8 cellular contexts compared by ENCODE assay signal in the genomic region with DNA sequence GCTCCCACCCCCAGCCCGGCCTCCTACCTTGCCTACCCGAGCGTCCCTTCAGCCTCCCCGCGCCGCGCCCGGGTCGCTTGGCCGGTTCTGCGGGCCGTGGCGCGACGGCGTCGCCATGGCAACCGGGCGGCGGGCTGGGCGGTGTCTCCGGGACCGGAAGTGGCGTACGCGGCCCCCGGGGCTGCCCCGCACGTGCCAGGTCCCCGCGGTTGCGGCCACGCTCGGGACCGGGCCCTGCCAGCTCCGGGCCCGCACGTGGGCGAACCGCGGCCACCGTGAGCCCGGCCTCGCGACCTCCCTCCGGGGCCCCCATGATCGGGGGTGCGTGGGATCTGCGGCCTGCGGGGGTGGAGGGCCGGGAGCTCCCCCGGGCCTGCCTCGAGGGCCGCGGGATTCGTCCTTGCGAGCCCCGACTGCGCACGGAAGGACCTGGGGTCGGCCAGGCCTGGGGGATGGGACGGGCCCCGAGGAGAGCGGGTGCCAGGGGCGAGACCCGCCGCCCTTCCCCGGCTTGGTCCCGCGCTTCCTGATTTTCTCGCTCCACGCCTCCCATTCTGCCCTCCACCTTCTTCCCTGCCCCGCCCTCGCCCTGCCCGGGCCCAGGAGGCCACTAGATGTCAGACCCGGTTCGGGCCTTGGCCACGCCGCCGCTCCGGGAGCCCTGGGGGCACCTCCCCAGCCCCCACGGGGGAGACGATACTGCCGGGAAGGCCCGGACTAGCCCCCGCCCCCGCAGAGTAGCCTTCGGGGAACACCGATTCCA. TPM values are rescaled to one million over a fixed set of nuclear protein-coding genes. Genes with fewer than 3 reads are reported as not detected.
DNase-seq lines count a peak whose midpoint lies in the region; ATAC-seq and TF ChIP-seq lines count a peak whose summit lies in the region.

A gene with protein sequence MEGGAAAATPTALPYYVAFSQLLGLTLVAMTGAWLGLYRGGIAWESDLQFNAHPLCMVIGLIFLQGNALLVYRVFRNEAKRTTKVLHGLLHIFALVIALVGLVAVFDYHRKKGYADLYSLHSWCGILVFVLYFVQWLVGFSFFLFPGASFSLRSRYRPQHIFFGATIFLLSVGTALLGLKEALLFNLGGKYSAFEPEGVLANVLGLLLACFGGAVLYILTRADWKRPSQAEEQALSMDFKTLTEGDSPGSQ (minus strand): TSS at position 89 of the 763 bp plus-strand sequence. CDS start 8,759 bp downstream, outside the sequence.

- H3K4me1 Mint-ChIP-seq in activated CD4-positive, alpha-beta memory T cell treated with anti-CD3 and anti-CD28 coated beads for 36 hours (ENCODE audit: low read depth) = peaks cover 36% of the 10 kb centered on the region

- no peaks in the 10 kb centered on the region for H3K79me2 ChIP-seq in mesendoderm (ENCODE audit: control insufficient read depth, insufficient read depth, low read length)

- CTCF ChIA-PET in activated CD4-positive, alpha-beta memory T cell treated with anti-CD3 and anti-CD28 coated beads for 36 hours (lab: Charles Lee) = interaction anchor here (0.6 to 7.2 kb wide), 7 partner anchors 11 to 252 kb away, joined by 3 to 47 read pairs (median 13); a partner anchor contains a TSS

- H3K27ac Mint-ChIP-seq in activated CD4-positive, alpha-beta memory T cell treated with anti-CD3 and anti-CD28 coated beads for 36 hours = peak within 1 kb of the TSS; percentile 89

- POLR2A ChIA-PET in activated CD4-positive, alpha-beta memory T cell treated with anti-CD3 and anti-CD28 coated beads for 36 hours (lab: Charles Lee) = interaction anchor here (0.6 to 2.9 kb wide), 8 partner anchors 11 to 252 kb away, joined by 3 to 14 read pairs (median 4); a partner anchor contains a TSS

- no peaks in the 10 kb centered on the region for H3K36me3 Mint-ChIP-seq in activated CD4-positive, alpha-beta memory T cell treated with anti-CD3 and anti-CD28 coated beads for 36 hours

- no peaks in the 10 kb centered on the region for H3K9me3 Mint-ChIP-seq in activated CD4-positive, alpha-beta memory T cell treated with anti-CD3 and anti-CD28 coated beads for 36 hours

- H3K18ac ChIP-seq in mesendoderm (ENCODE audit: low read length) = peak within 1 kb of the TSS; percentile 98

- TF ChIP-seq POLR2A in GM18505 (IDR thresholded peaks at IDR 0.05; ENCODE audit: borderline replicate concordance, extremely low read depth, insufficient read depth, insufficient read length) = no peak

- peak within 1 kb of the TSS; percentile 70 for H3K4me3 Mint-ChIP-seq in activated CD4-positive, alpha-beta memory T cell treated with anti-CD3 and anti-CD28 coated beads for 36 hours

- H2BK5ac ChIP-seq in mesendoderm (ENCODE audit: low read length) = peak within 1 kb of the TSS; percentile 65

- intact Hi-C loops in activated CD4-positive, alpha-beta memory T cell treated with anti-CD3 and anti-CD28 coated beads for 36 hours (cut with micrococcal nuclease) = loop anchor here (2.0 to 5.0 kb wide), 2 partner anchors 32 to 251 kb away; no protein-coding TSS in a partner anchor

- H4K5ac ChIP-seq in mesendoderm (ENCODE audit: low read length) = peak within 1 kb of the TSS; percentile 5

- peaks cover 1% of the 10 kb centered on the region for H3K27me3 Mint-ChIP-seq in activated CD4-positive, alpha-beta memory T cell treated with anti-CD3 and anti-CD28 coated beads for 36 hours

- no peaks in the 10 kb centered on the region for H3K27me3 ChIP-seq in effector memory CD4-positive, alpha-beta T cell (replicated peaks; ENCODE audit: control insufficient read depth, insufficient read depth, low read length, poor library complexity, severe bottlenecking)
- no peaks in the 10 kb centered on the region for H3K27me3 ChIP-seq in mesendoderm (ENCODE audit: insufficient read depth, low read length, poor library complexity)

- peak within 1 kb of the TSS; percentile 63 for H3K4me3 ChIP-seq in effector memory CD4-positive, alpha-beta T cell (ENCODE audit: insufficient read depth, low read depth, low read length, poor library complexity, severe bottlenecking)
- H3K4me3 ChIP-seq in mesendoderm (ENCODE audit: low read length) = peak within 1 kb of the TSS; percentile 62

- peak within 1 kb of the TSS; percentile 97 for H3K4ac ChIP-seq in mesendoderm (ENCODE audit: low read depth, low read length)

- H2BK15ac ChIP-seq in mesendoderm (replicated peaks; ENCODE audit: low read depth) = peak within 1 kb of the TSS; percentile 2

- H2AK5ac ChIP-seq in mesendoderm (ENCODE audit: low read length) = peak within 1 kb of the TSS; percentile 68

- H2BK120ac ChIP-seq in mesendoderm (ENCODE audit: low read depth, low read length) = peak within 1 kb of the TSS; percentile 64

- peak within 1 kb of the TSS; percentile 99 for H3K27ac ChIP-seq in effector memory CD4-positive, alpha-beta T cell (ENCODE audit: insufficient read depth, low read length, poor library complexity, severe bottlenecking)
- peak within 1 kb of the TSS; percentile 88 for H3K27ac ChIP-seq in mesendoderm (ENCODE audit: low read depth, low read length)

- DNase-seq in A172 (ENCODE audit: low spot score) = no peak
- peak; percentile 60 for DNase-seq in NCI-H2227 treated with DMSO at 0.1 percent for 48 hours (lab: John Stamatoyannopoulos, UW)
- DNase-seq in activated CD4-positive, alpha-beta memory T cell treated with anti-CD3 and anti-CD28 coated beads for 36 hours = peak; percentile 81
- peak; percentile 58 to 68 (median 67) for DNase-seq in effector memory CD4-positive, alpha-beta T cell
- peak; percentile 81 for DNase-seq in mesendoderm
- DNase-seq in stimulated activated CD8-positive, alpha-beta memory T cell treated with anti-CD3 and anti-CD28 coated beads, Interleukin-15, amount 100 ng/mL, for 1 hour (ENCODE audit: low read depth) = peak; percentile 29

- H3K79me1 ChIP-seq in mesendoderm (ENCODE audit: low read length) = peaks cover 4% of the 10 kb centered on the region

- peak within 1 kb of the TSS; percentile 92 for H3K4me2 ChIP-seq in mesendoderm (ENCODE audit: low read length)

- H3K9me3 ChIP-seq in effector memory CD4-positive, alpha-beta T cell (ENCODE audit: control insufficient read depth, low read length) = no peaks in the 10 kb centered on the region

- peak within 1 kb of the TSS; percentile 85 for H3K9ac ChIP-seq in mesendoderm (ENCODE audit: low read length)

- no peaks in the 10 kb centered on the region for H3K36me3 ChIP-seq in effector memory CD4-positive, alpha-beta T cell (ENCODE audit: control insufficient read depth, insufficient read depth, low read length)
- H3K36me3 ChIP-seq in mesendoderm (ENCODE audit: control insufficient read depth, insufficient read depth, low read length) = no peaks in the 10 kb centered on the region

- WGBS in mesendoderm (ENCODE audit: extremely low coverage, insufficient coverage, low lambda C conversion rate) = no CpG with 5 or more reads among the region's 89 CpGs

- H3K4me1 ChIP-seq in effector memory CD4-positive, alpha-beta T cell (ENCODE audit: control insufficient read depth, insufficient read depth, low read length, poor library complexity, severe bottlenecking) = peaks cover 18% of the 10 kb centered on the region
- peaks cover 6% of the 10 kb centered on the region for H3K4me1 ChIP-seq in mesendoderm (ENCODE audit: control insufficient read depth, low read depth, low read length)

- peak within 1 kb of the TSS; percentile 37 for H3K23ac ChIP-seq in mesendoderm (ENCODE audit: low read length)

- peak; percentile 49 for ATAC-seq in GM18505 (IDR thresholded peaks at IDR 0.05; ENCODE audit: unreplicated experiment)
- ATAC-seq in HG02970 (IDR thresholded peaks at IDR 0.05; ENCODE audit: low FRiP score, unreplicated experiment) = peak; percentile 55

- H3K56ac ChIP-seq in mesendoderm (ENCODE audit: low read length) = peak within 1 kb of the TSS; percentile 96

- H4K8ac ChIP-seq in mesendoderm (ENCODE audit: low read depth, low read length) = peak within 1 kb of the TSS; percentile 91

RNA-seq across cellular contexts. Expression of the gene that starts here (rescaled TPM):
- 26.6 and 33.0 TPM in 2 replicates for total RNA-seq in A172 (2014; rRNA removed; shearing (Covaris generic))
- total RNA-seq in activated CD4-positive, alpha-beta memory T cell treated with anti-CD3 and anti-CD28 coated beads for 36 hours = 1 to 10 TPM; 9.4 to 9.7 TPM
- 25.0 TPM for polyA plus RNA-seq in mesendoderm (2013, experiment 1 of 2)
- 24.4 TPM for polyA plus RNA-seq in mesendoderm (2013, experiment 2 of 2)
